8 cellular contexts compared by ENCODE assay signal in the genomic region with DNA sequence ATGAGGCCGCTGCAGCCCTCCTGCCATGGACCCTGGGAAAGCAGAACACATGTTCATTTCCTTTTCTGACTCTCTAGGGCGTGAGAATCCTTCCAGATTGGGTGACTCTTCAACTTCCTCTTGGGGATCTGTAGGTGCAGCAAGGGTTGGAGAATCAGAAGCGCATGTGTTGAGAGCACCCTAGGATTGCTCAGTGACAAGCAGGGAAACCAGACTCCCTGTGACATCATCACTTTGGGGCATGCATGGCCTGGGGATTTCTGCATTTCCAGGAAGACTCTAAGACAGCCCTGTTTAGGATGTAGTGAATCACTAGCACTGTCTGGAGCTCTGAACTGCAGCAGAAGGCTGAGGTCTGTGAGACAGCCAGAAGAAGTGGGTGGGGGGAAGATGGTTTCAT. TPM values are rescaled to one million over a fixed set of nuclear protein-coding genes. Genes with fewer than 3 reads are reported as not detected.
DNase-seq lines count a peak whose midpoint lies in the region; ATAC-seq and TF ChIP-seq lines count a peak whose summit lies in the region.

No MANE protein-coding gene starts in this region.

- H3K9me3 ChIP-seq in left lung = no peaks in the 10 kb centered on the region

- peaks cover 4 to 80% of the 10 kb centered on the region in 2 donors for H3K4me1 ChIP-seq in left lung

- H3K4me1 Mint-ChIP-seq in IgD-negative memory B cell = peaks cover 8 to 13% (median 8%) of the 10 kb centered on the region in 3 donors

- H3K27me3 Mint-ChIP-seq in IgD-negative memory B cell = peaks cover 9% of the 10 kb centered on the region

- no peaks in the 10 kb centered on the region for H3K36me3 Mint-ChIP-seq in IgD-negative memory B cell

- intact Hi-C loops in left lung (cut with DNase I) = no loop called here

- no peak for TF ChIP-seq CTCF in left lung (IDR thresholded peaks at IDR 0.05)

- no peaks in the 10 kb centered on the region for H3K9me3 Mint-ChIP-seq in IgD-negative memory B cell

- no peaks in the 10 kb centered on the region for H3K27me3 ChIP-seq in left lung

- ATAC-seq in GM19023 (IDR thresholded peaks at IDR 0.05; ENCODE audit: unreplicated experiment) = peak; percentile 59
- peak; percentile 66 for ATAC-seq in left lung
- no peak for ATAC-seq in GM21528 (IDR thresholded peaks at IDR 0.05; ENCODE audit: low FRiP score, unreplicated experiment)
- ATAC-seq in GM18498 (IDR thresholded peaks at IDR 0.05; ENCODE audit: unreplicated experiment) = no peak

- H3K27ac ChIP-seq in left lung = peak overlapping the region in 1 of 2 donors; percentile 83

- peak overlapping the region in 2 of 3 donors; percentile 15 to 24 for H3K27ac Mint-ChIP-seq in IgD-negative memory B cell

- no peaks in the 10 kb centered on the region for H3K36me3 ChIP-seq in left lung

- H3K4me3 ChIP-seq in left lung = peak overlapping the region in 1 of 2 donors; percentile 29

- DNase-seq in activated T-cell treated with anti-CD3 and anti-CD28 coated beads for 24 hours (ENCODE audit: low read depth) (peak; percentile 66), left lung (peak in 1 of 2 donors; percentile 70), mucosa of gallbladder (ENCODE audit: low spot score) (no peak), ureter (ENCODE audit: low spot score) (no peak)

- H3K4me3 Mint-ChIP-seq in IgD-negative memory B cell = peak overlapping the region in 2 of 4 donors; percentile 13 to 15

RNA-seq across cellular contexts. Expression of a gene that starts 15.1 kb away (rescaled TPM):
- polyA plus RNA-seq in IgD-negative memory B cell = 31.6 TPM
- total RNA-seq in left lung (100 to 1,000 TPM in 1 of 2 donors, 10 to 100 TPM in 1; 37.3 to 110 TPM), mucosa of gallbladder (38.4 TPM), ureter (21.7 TPM)

Comparison
In these comparisons a context has a peak if more than half of its experiments do, and no peak if none do; other contexts are left out.
1. ATAC-seq: peak in GM19023 (single experiment) and left lung (single experiment); none in GM21528 (single experiment) and GM18498 (single experiment).